16 cellular contexts compared by ENCODE assay signal in genomic region chr1:162973381-162973795, GRCh38.
DNase-seq lines count a peak whose midpoint lies in the region; ATAC-seq, FAIRE-seq and TF ChIP-seq lines count a peak whose summit lies in the region.
"Had no signal": no experiment of that assay in that cellular context is flagged by ENCODE, and none has a peak within 500 bp of the region (broad histone marks: within the 10 kb centered on the region; RNA-seq: fewer than 3 reads in every experiment).

No MANE protein-coding gene starts in this region.

- intact Hi-C loops in left colon (cut with DNase I, micrococcal nuclease), result no loop called here

- in situ Hi-C loops in astrocyte of the cerebellum (cut with HindIII; ENCODE audit: low sequenced_read_pairs), result no loop called here

- H3K27ac ChIP-seq in foreskin keratinocyte, result no peak overlapping the region
- H3K27ac ChIP-seq: colonic mucosa, thoracic aorta had no signal

- H3K36me3 Mint-ChIP-seq in glutamatergic neuron (ENCODE audit: unreplicated experiment), result no peaks in the 10 kb centered on the region
- H3K36me3 Mint-ChIP-seq: activated naive CD4-positive, alpha-beta T cell treated with anti-CD3 and anti-CD28 coated beads, Interleukin-2, amount 50 U/mL, for 24 hours; IgD-negative memory B cell; naive B cell had no signal

- no peak for FAIRE-seq in urothelium cell line (lab: Jason Lieb, UNC)
- FAIRE-seq: frontal cortex, kidney had no signal

- H3K4me3 Mint-ChIP-seq in glutamatergic neuron (ENCODE audit: unreplicated experiment), result no peak overlapping the region
- H3K4me3 Mint-ChIP-seq: activated naive CD4-positive, alpha-beta T cell treated with anti-CD3 and anti-CD28 coated beads, Interleukin-2, amount 50 U/mL, for 24 hours; IgD-negative memory B cell; naive B cell had no signal

- H3K9me3 Mint-ChIP-seq in glutamatergic neuron (ENCODE audit: unreplicated experiment), result peaks cover 9% of the 10 kb centered on the region
- H3K9me3 Mint-ChIP-seq: activated naive CD4-positive, alpha-beta T cell treated with anti-CD3 and anti-CD28 coated beads, Interleukin-2, amount 50 U/mL, for 24 hours; IgD-negative memory B cell had no signal

- DNase-seq in HFF-Myc (ENCODE audit: extremely low read depth, low read depth) (peak; percentile 46), astrocyte of the cerebellum (ENCODE audit: low read depth) (peak; percentile 71), foreskin keratinocyte (peak; percentile 50 to 86), urothelium cell line (ENCODE audit: low spot score) (peak; percentile 34), SK-N-DZ (ENCODE audit: low spot score) (no peak), glutamatergic neuron (no peak), left colon (no peak)
- DNase-seq: colonic mucosa, kidney, naive B cell, NCI-H524 had no signal

- no peak for TF ChIP-seq CTCF in HFF-Myc (IDR thresholded peaks at IDR 0.05; ENCODE audit: low read depth, low read length, missing control alignments)
- TF ChIP-seq CTCF in astrocyte of the cerebellum (IDR thresholded peaks at IDR 0.05; ENCODE audit: low read depth, low read length, missing control alignments), result no peak
- TF ChIP-seq CTCF in foreskin keratinocyte (conservative IDR thresholded peaks at IDR 0.05), result no peak
- no peak for TF ChIP-seq CTCF in glutamatergic neuron (IDR thresholded peaks at IDR 0.05; ENCODE audit: partially characterized antibody, unreplicated experiment)

- ATAC-seq in foreskin keratinocyte (peak; percentile 82), left colon (no peak)
- ATAC-seq: Right ventricle myocardium inferior had no signal

- no peaks in the 10 kb centered on the region for H3K27me3 ChIP-seq in foreskin keratinocyte
- H3K27me3 ChIP-seq: colonic mucosa had no signal

- H3K27ac Mint-ChIP-seq in glutamatergic neuron (ENCODE audit: unreplicated experiment), result no peak overlapping the region
- H3K27ac Mint-ChIP-seq: activated naive CD4-positive, alpha-beta T cell treated with anti-CD3 and anti-CD28 coated beads, Interleukin-2, amount 50 U/mL, for 24 hours; IgD-negative memory B cell; naive B cell had no signal

- H3K27me3 Mint-ChIP-seq in glutamatergic neuron (ENCODE audit: unreplicated experiment), result peaks cover 8% of the 10 kb centered on the region

- H3K4me1 ChIP-seq in foreskin keratinocyte, result peaks cover 12% of the 10 kb centered on the region
- H3K4me1 ChIP-seq: colonic mucosa had no signal

- no peak overlapping the region for H3K4me3 ChIP-seq in HFF-Myc (replicated peaks; ENCODE audit: low read depth, low read length)
- H3K4me3 ChIP-seq in astrocyte of the cerebellum (ENCODE audit: low read depth, low read length), result no peak overlapping the region
- H3K4me3 ChIP-seq: colonic mucosa, thoracic aorta had no signal

- H3K4me1 Mint-ChIP-seq in glutamatergic neuron (ENCODE audit: low read depth, unreplicated experiment), result peaks cover 14% of the 10 kb centered on the region
- H3K4me1 Mint-ChIP-seq: activated naive CD4-positive, alpha-beta T cell treated with anti-CD3 and anti-CD28 coated beads, Interleukin-2, amount 50 U/mL, for 24 hours; IgD-negative memory B cell; naive B cell had no signal

Comparison
In these comparisons a context has a peak if more than half of its experiments do, and no peak if none do; other contexts are left out.
1. DNase-seq: peak in HFF-Myc (single experiment), astrocyte of the cerebellum (single experiment), foreskin keratinocyte (2 of 2) and urothelium cell line (single experiment); none in SK-N-DZ (single experiment), glutamatergic neuron (single experiment) and left colon (0 of 2).